In genomic region chr4:132227349-132228165, GRCh38 we compare ENCODE assay signal across 8 cellular contexts.
DNase-seq lines count a peak whose midpoint lies in the region; ATAC-seq and TF ChIP-seq lines count a peak whose summit lies in the region.

No MANE protein-coding gene starts in this region.

- H3K4me3 ChIP-seq in BE2C (ENCODE audit: low read depth, low read length): no peak overlapping the region
- 0 out of 2 replicates have a peak overlapping the region, but pooled peaks have one; percentile 42 for H3K4me3 ChIP-seq in GM23248

- TF ChIP-seq CTCF in BE2C (IDR thresholded peaks at IDR 0.05; ENCODE audit: low read depth, low read length): peak; percentile 57

- ATAC-seq in GM19328 (IDR thresholded peaks at IDR 0.05; ENCODE audit: unreplicated experiment): no peak

- no peaks in the 10 kb centered on the region for H4K20me1 ChIP-seq in GM23248 (ENCODE audit: insufficient read depth)

- H3K4me1 ChIP-seq in BE2C: no peaks in the 10 kb centered on the region
- no peaks in the 10 kb centered on the region for H3K4me1 ChIP-seq in GM23248 (ENCODE audit: insufficient read depth)

- H3K9me2 ChIP-seq in GM23248 (ENCODE audit: insufficient read depth): no peaks in the 10 kb centered on the region

- WGBS in GM23248 (ENCODE audit: low coverage in 1 of 2, low lambda C conversion rate in 2 of 2, missing lambda C conversion rate in 2 of 2), 2 experiments: 37 to 48% methylated on average over 19 of the region's 19 CpGs

- DNase-seq in BE2C (peak; percentile 55), GM23248 (peak; percentile 51), SK-MEL-5 (ENCODE audit: low read depth, low spot score) (peak; percentile 78), iPS DF 19.7 (ENCODE audit: low read depth, low spot score) (peak; percentile 54), SW480 (ENCODE audit: low spot score) (no peak), NCI-H1417 treated with DMSO at 0.1 percent for 48 hours (lab: John Stamatoyannopoulos, UW) (no peak), NCI-H524 (lab: John Stamatoyannopoulos, UW) (no peak)

- no peak overlapping the region for H3K9ac ChIP-seq in GM23248

- H3K79me2 ChIP-seq in GM23248 (ENCODE audit: insufficient read depth): no peaks in the 10 kb centered on the region

- H3K36me3 ChIP-seq in BE2C: no peaks in the 10 kb centered on the region
- no peaks in the 10 kb centered on the region for H3K36me3 ChIP-seq in GM23248 (ENCODE audit: low read depth)

- no peaks in the 10 kb centered on the region for H3F3A ChIP-seq in GM23248 (ENCODE audit: insufficient read depth)

- H3K9me3 ChIP-seq in BE2C (no peaks in the 10 kb centered on the region; the same call in 1 of the 2 replicates), GM23248 (ENCODE audit: low read depth) (no peaks in the 10 kb centered on the region)

- H3K27me3 ChIP-seq in BE2C (no peaks in the 10 kb centered on the region), GM23248 (replicated peaks; ENCODE audit: insufficient read depth) (no peaks in the 10 kb centered on the region)

- no peak overlapping the region for H3K4me2 ChIP-seq in GM23248 (ENCODE audit: unreplicated experiment)

- 0 out of 2 replicates have a peak overlapping the region, but pooled peaks have one; percentile 29 for H2AFZ ChIP-seq in GM23248

- no peak overlapping the region for H3K27ac ChIP-seq in GM23248

- in situ Hi-C loops in GM23248 (cut with MboI): no loop called here
- in situ Hi-C loops in SK-MEL-5 (cut with HindIII; ENCODE audit: low pct_unique_long_range_greater_than_20kb, low sequenced_read_pairs): no loop called here

Comparison
In these comparisons a context has a peak if more than half of its experiments do, and no peak if none do; other contexts are left out.
1. DNase-seq: peak in BE2C (single experiment), GM23248 (single experiment), SK-MEL-5 (single experiment) and iPS DF 19.7 (single experiment); none in SW480 (single experiment), NCI-H1417 treated with DMSO at 0.1 percent for 48 hours (single experiment) and NCI-H524 (0 of 2).